Comparison of ENCODE assay signal across 22 cellular contexts in genomic region chr1:87715052-87715451, GRCh38.
DNase-seq lines count a peak whose midpoint lies in the region; ATAC-seq and TF ChIP-seq lines count a peak whose summit lies in the region.
"Had no signal": no experiment of that assay in that cellular context is flagged by ENCODE, and none has a peak within 500 bp of the region (broad histone marks: within the 10 kb centered on the region; RNA-seq: fewer than 3 reads in every experiment).

No MANE protein-coding gene starts in this region.

- peak overlapping the region; percentile 22; the same call in 1 of the 2 replicates for H2AFZ ChIP-seq in PC-3 (ENCODE audit: low read length)

- H3K4me1 ChIP-seq in PC-3 (ENCODE audit: insufficient read depth, low read length) (peaks cover 16% of the 10 kb centered on the region; the same call in 1 of the 2 replicates), prostate gland (replicated peaks) (no peaks in the 10 kb centered on the region)

- CTCF ChIA-PET in PC-3 (lab: Charles Lee) = no interaction called here

- H3K36me3 ChIP-seq in PC-3 (ENCODE audit: low read depth, low read length) (no peaks in the 10 kb centered on the region), prostate gland (no peaks in the 10 kb centered on the region)
- H3K36me3 ChIP-seq: BLaER1 treated with 17β-estradiol and CSF1 and Interleukin-3, amounts not matched to agents 10 nM and 100 nM had no signal

- WGBS in prostate gland = 14% methylated on average over 3 of the region's 3 CpGs

- H3F3A ChIP-seq in PC-3 (ENCODE audit: low read length, unreplicated experiment) = no peaks in the 10 kb centered on the region

- TF ChIP-seq POLR2A in prostate gland (IDR thresholded peaks at IDR 0.05) = no peak

- H3K9ac ChIP-seq in PC-3 (ENCODE audit: low read length) = no peak overlapping the region
- H3K9ac ChIP-seq: BLaER1 treated with 17β-estradiol and CSF1 and Interleukin-3, amounts not matched to agents 10 nM and 100 nM had no signal

- H3K4me2 ChIP-seq in PC-3 (ENCODE audit: low read length) = peak overlapping the region; percentile 18
- H3K4me2 ChIP-seq: BLaER1 treated with 17β-estradiol and CSF1 and Interleukin-3, amounts not matched to agents 10 nM and 100 nM had no signal

- intact Hi-C loops in PC-3 (cut with micrococcal nuclease) = loop anchor here (5.0 kb wide), 3 partner anchors 172 to 383 kb away; no protein-coding TSS in a partner anchor
- intact Hi-C loops in prostate gland (cut with DNase I) = no loop called here

- POLR2A ChIA-PET in PC-3 (lab: Charles Lee; ENCODE audit: unreplicated experiment) = no interaction called here

- ATAC-seq in PC-3 = peak; percentile 65
- ATAC-seq: CD8-positive, alpha-beta T cell; GM12878 had no signal

- DNase-seq in PC-3 = peak; percentile 53
- peak; percentile 42 for DNase-seq in epithelial cell of esophagus (ENCODE audit: low read depth)
- DNase-seq in prostate gland (ENCODE audit: low spot score) = peak; percentile 11
- DNase-seq in NOMO-1 (lab: John Stamatoyannopoulos, UW; ENCODE audit: unreplicated experiment in 2 of 2) = no peak
- DNase-seq in HCEC 1CT = no peak
- DNase-seq in NCI-H446 treated with DMSO at 0.1 percent for 48 hours (lab: John Stamatoyannopoulos, UW) = no peak
- DNase-seq: 8988T; AML-193; Caco-2; CD4-positive, alpha-beta T cell; CD8-positive, alpha-beta T cell; DMS 273 treated with DMSO at 0.1 percent for 48 hours; DMS153; DMS53; DMS79; DND-41; EL; GDM1 had no signal

- H3K27me3 ChIP-seq in PC-3 (ENCODE audit: low read length) = no peaks in the 10 kb centered on the region
- no peaks in the 10 kb centered on the region for H3K27me3 ChIP-seq in prostate gland (replicated peaks; ENCODE audit: insufficient read depth)
- H3K27me3 ChIP-seq: BLaER1 treated with 17β-estradiol and CSF1 and Interleukin-3, amounts not matched to agents 10 nM and 100 nM had no signal

- no peaks in the 10 kb centered on the region for H3K79me2 ChIP-seq in PC-3 (ENCODE audit: low read length)

- BruUV-seq in PC-3 (replicated peaks; lab: Mats Ljungman, UMichigan) = no TSS peak

- H3K4me3 ChIP-seq in PC-3 (ENCODE audit: low read length) (no peak overlapping the region), epithelial cell of esophagus (ENCODE audit: low read length) (no peak overlapping the region), prostate gland (no peak overlapping the region)
- H3K4me3 ChIP-seq: BLaER1 treated with 17β-estradiol and CSF1 and Interleukin-3, amounts not matched to agents 10 nM and 100 nM; GM12878 had no signal

- TF ChIP-seq CTCF in 22Rv1 (IDR thresholded peaks at IDR 0.05) (no peak), PC-3 (conservative IDR thresholded peaks at IDR 0.05; ENCODE audit: low read depth, low read length) (no peak), epithelial cell of esophagus (IDR thresholded peaks at IDR 0.05; ENCODE audit: insufficient read depth, low read depth, low read length, missing control alignments) (no peak), prostate gland (IDR thresholded peaks at IDR 0.05) (no peak)

- H3K9me3 ChIP-seq in PC-3 (ENCODE audit: low read length) (no peaks in the 10 kb centered on the region), prostate gland (no peaks in the 10 kb centered on the region)
- H3K9me3 ChIP-seq: BLaER1 treated with 17β-estradiol and CSF1 and Interleukin-3, amounts not matched to agents 10 nM and 100 nM; Caco-2 had no signal

- H3K27ac ChIP-seq in 22Rv1 = peak overlapping the region; percentile 28
- H3K27ac ChIP-seq in PC-3 (ENCODE audit: low read length) = no peak overlapping the region
- H3K27ac ChIP-seq in prostate gland = no peak overlapping the region
- H3K27ac ChIP-seq: BLaER1 treated with 17β-estradiol and CSF1 and Interleukin-3, amounts not matched to agents 10 nM and 100 nM; C4-2B had no signal

- H4K20me1 ChIP-seq in PC-3 (ENCODE audit: low read length) = no peaks in the 10 kb centered on the region
- H4K20me1 ChIP-seq: BLaER1 treated with 17β-estradiol and CSF1 and Interleukin-3, amounts not matched to agents 10 nM and 100 nM had no signal

- no peaks in the 10 kb centered on the region for H3K9me2 ChIP-seq in PC-3 (replicated peaks; ENCODE audit: low read length)

Comparison
In these comparisons a context has a peak if more than half of its experiments do, and no peak if none do; other contexts are left out.
1. DNase-seq: peak in PC-3 (single experiment), epithelial cell of esophagus (single experiment) and prostate gland (single experiment); none in NOMO-1 (0 of 2), HCEC 1CT (single experiment) and NCI-H446 treated with DMSO at 0.1 percent for 48 hours (single experiment).